Comparison of ENCODE assay signal across 20 cellular contexts in the genomic region with DNA sequence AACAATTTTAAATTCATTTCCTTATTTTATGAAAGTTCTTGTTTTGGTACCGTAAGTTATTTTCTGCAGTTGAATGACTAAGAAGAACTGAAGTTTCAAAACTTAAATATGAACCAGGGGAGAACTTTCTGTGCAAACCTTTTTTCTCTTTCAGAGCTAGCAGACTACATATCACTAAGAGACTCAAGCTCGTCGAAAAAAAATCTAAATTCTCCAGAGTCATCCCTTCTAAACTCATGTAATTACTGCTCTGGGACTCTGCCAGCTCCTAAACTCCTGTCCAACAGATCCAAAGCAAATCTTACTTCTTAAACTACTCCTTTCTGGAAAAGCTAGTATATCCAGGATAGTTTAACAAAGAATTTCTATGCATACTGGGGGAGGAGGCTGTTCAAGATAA.
DNase-seq lines count a peak whose midpoint lies in the region; TF ChIP-seq lines count a peak whose summit lies in the region.
"Had no signal": no experiment of that assay in that cellular context is flagged by ENCODE, and none has a peak within 500 bp of the region (broad histone marks: within the 10 kb centered on the region; RNA-seq: fewer than 3 reads in every experiment).

No MANE protein-coding gene starts in this region.

- no peaks in the 10 kb centered on the region for H3K9me3 ChIP-seq in OCI-LY3 (ENCODE audit: insufficient read depth, low read length)
- H3K9me3 ChIP-seq: heart left ventricle, stomach, uterus had no signal

- peak overlapping the region; percentile 47 for H3K4me2 ChIP-seq in OCI-LY3 (ENCODE audit: low read length)

- in situ Hi-C loops in KBM-7 (cut with MboI; ENCODE audit: low pct_unique_long_range_greater_than_20kb, low sequenced_read_pairs): no loop called here

- H2AFZ ChIP-seq in OCI-LY3 (ENCODE audit: low read depth, low read length): no peak overlapping the region

- H3K27me3 Mint-ChIP-seq in endothelial cell (ENCODE audit: unreplicated experiment): no peaks in the 10 kb centered on the region
- H3K27me3 Mint-ChIP-seq in nephron progenitor cell (ENCODE audit: low read depth, poor library complexity): no peaks in the 10 kb centered on the region

- H3K36me3 ChIP-seq in OCI-LY3 (replicated peaks; ENCODE audit: low read depth, low read length): no peaks in the 10 kb centered on the region
- H3K36me3 ChIP-seq: heart left ventricle, stomach, uterus had no signal

- H3K9ac ChIP-seq in OCI-LY3 (ENCODE audit: low read length): no peak overlapping the region

- TF ChIP-seq CTCF in AG10803 (conservative IDR thresholded peaks at IDR 0.05; ENCODE audit: low read length): no peak
- no peak for TF ChIP-seq CTCF in OCI-LY3 (IDR thresholded peaks at IDR 0.05; ENCODE audit: low read depth, low read length)
- no peak for TF ChIP-seq CTCF in endothelial cell (IDR thresholded peaks at IDR 0.05; ENCODE audit: unreplicated experiment)
- TF ChIP-seq CTCF in nephron progenitor cell (IDR thresholded peaks at IDR 0.05): no peak

- H3K27me3 ChIP-seq in OCI-LY3 (ENCODE audit: low read depth, low read length): no peaks in the 10 kb centered on the region
- H3K27me3 ChIP-seq: heart left ventricle, stomach, uterus had no signal

- peaks cover 18% of the 10 kb centered on the region for H4K20me1 ChIP-seq in OCI-LY3 (ENCODE audit: insufficient read depth, low read length)

- H3K36me3 Mint-ChIP-seq in endothelial cell (ENCODE audit: low read depth, unreplicated experiment) (no peaks in the 10 kb centered on the region), nephron progenitor cell (ENCODE audit: low read depth) (peaks cover 16% of the 10 kb centered on the region)
- H3K36me3 Mint-ChIP-seq: naive B cell had no signal

- DNase-seq in AG10803 (ENCODE audit: low read depth): peak; percentile 17
- DNase-seq in endothelial cell (ENCODE audit: low spot score): no peak
- DNase-seq in nephron progenitor cell: no peak
- DNase-seq in NCI-H1048 (lab: John Stamatoyannopoulos, UW): no peak
- no peak for DNase-seq in NCI-H1105 treated with DMSO at 0.1 percent for 48 hours (lab: John Stamatoyannopoulos, UW)
- DNase-seq in DMS153 (lab: John Stamatoyannopoulos, UW): no peak
- DNase-seq in KBM-7: no peak
- DNase-seq: activated CD8-positive, alpha-beta memory T cell treated with anti-CD3 and anti-CD28 coated beads, Interleukin-2, amount 50 U/mL, for 48 hours; activated gamma-delta T cell; effector CD8-positive, alpha-beta T cell; heart left ventricle; naive B cell; NCI-H2081 treated with DMSO at 0.1 percent for 48 hours; stimulated activated CD4-positive, alpha-beta T cell treated with anti-CD3 and anti-CD28 coated beads, Interleukin-4, amount 100 ng/mL, for 1 hour; stomach; uterus had no signal

- no peak overlapping the region for H3K4me3 ChIP-seq in AG10803 (ENCODE audit: low read length)
- H3K4me3 ChIP-seq in OCI-LY3 (ENCODE audit: low read length): no peak overlapping the region
- H3K4me3 ChIP-seq: heart left ventricle, lung, skin epidermis, stomach, uterus had no signal

- H3K4me1 ChIP-seq in OCI-LY3 (ENCODE audit: low read length): peaks cover 23% of the 10 kb centered on the region
- H3K4me1 ChIP-seq: uterus had no signal

- no peaks in the 10 kb centered on the region for H3K9me3 Mint-ChIP-seq in endothelial cell (ENCODE audit: unreplicated experiment)
- H3K9me3 Mint-ChIP-seq in nephron progenitor cell: no peaks in the 10 kb centered on the region
- H3K9me3 Mint-ChIP-seq: naive B cell had no signal

- H3K27ac Mint-ChIP-seq in endothelial cell (ENCODE audit: unreplicated experiment) (peak overlapping the region; percentile 96), nephron progenitor cell (peak overlapping the region; percentile 93)

- H3K4me1 Mint-ChIP-seq in endothelial cell (ENCODE audit: unreplicated experiment) (peaks cover 57% of the 10 kb centered on the region), nephron progenitor cell (peaks cover 78% of the 10 kb centered on the region)

- no peak overlapping the region for H3K27ac ChIP-seq in OCI-LY3 (ENCODE audit: low read length)
- H3K27ac ChIP-seq: C4-2B, heart left ventricle, skin epidermis, stomach, uterus had no signal

- H3K4me3 Mint-ChIP-seq in endothelial cell (ENCODE audit: unreplicated experiment) (peak overlapping the region; percentile 66), nephron progenitor cell (peak overlapping the region; percentile 92)
- H3K4me3 Mint-ChIP-seq: naive B cell had no signal

- peaks cover 4% of the 10 kb centered on the region; the same call in 1 of the 2 replicates for H3K79me2 ChIP-seq in OCI-LY3 (ENCODE audit: low read length)
